Comparison of ENCODE assay signal across 14 cellular contexts in genomic region chr16:54935411-54936085, GRCh38. TPM values are rescaled to one million over a fixed set of nuclear protein-coding genes. Genes with fewer than 3 reads are reported as not detected.
DNase-seq lines count a peak whose midpoint lies in the region; ATAC-seq and TF ChIP-seq lines count a peak whose summit lies in the region.
"Had no signal": no experiment of that assay in that cellular context is flagged by ENCODE, and none has a peak within 500 bp of the region (broad histone marks: within the 10 kb centered on the region; RNA-seq: fewer than 3 reads in every experiment).

No MANE protein-coding gene starts in this region.

- peak overlapping the region; percentile 96 for H3K9ac ChIP-seq in GM23248

- peak; percentile 71 for DNase-seq in GM23248
- no peak for DNase-seq in WTC11 (ENCODE audit: low spot score)
- peak in 1 of 2 donors; percentile 54 for DNase-seq in foreskin fibroblast
- no peak for DNase-seq in osteocyte (ENCODE audit: extremely low spot score, unreplicated experiment)
- DNase-seq in GM13976 (ENCODE audit: low spot score) = no peak
- DNase-seq in HT-29 (ENCODE audit: low spot score) = no peak
- DNase-seq: CD4-positive, alpha-beta memory T cell; naive thymus-derived CD8-positive, alpha-beta T cell; NCI-H1092 treated with DMSO at 0.1 percent for 48 hours; NCI-H446 had no signal

- in situ Hi-C loops in GM23248 (cut with MboI) = loop anchor here (10.0 kb wide), 5 partner anchors 741 to 1381 kb away; no protein-coding TSS in a partner anchor
- in situ Hi-C loops in GM13976 (cut with MboI; ENCODE audit: low sequenced_read_pairs, unreplicated experiment) = loop anchor here (25.0 kb wide), 1 partner anchor 648 kb away; the partner anchor contains the start of gene IRX3

- no peak overlapping the region for H2AFZ ChIP-seq in GM23248

- ATAC-seq in WTC11 = no peak
- no peak for ATAC-seq in HG02840 (IDR thresholded peaks at IDR 0.05; ENCODE audit: low FRiP score, unreplicated experiment)
- ATAC-seq: stimulated activated memory B cell treated with anti-CD40 and anti-IgM and Interleukin-4, amounts not matched to agents 10 μg/mL and 1 μg/mL and 100 μg/mL, for 72 hours had no signal

- POLR2A ChIA-PET in WTC11 (lab: Charles Lee) = interaction anchor here (0.9 to 1.3 kb wide), 2 partner anchors 285 to 648 kb away, joined by 3 read pairs; no protein-coding TSS in a partner anchor

- no peaks in the 10 kb centered on the region for H3K9me2 ChIP-seq in GM23248 (ENCODE audit: insufficient read depth)

- peak overlapping the region; percentile 96 for H3K27ac ChIP-seq in GM23248
- H3K27ac ChIP-seq: RWPE1 had no signal

- H3K36me3 ChIP-seq in GM23248 (ENCODE audit: low read depth) = peaks cover 3% of the 10 kb centered on the region; the same call in 1 of the 2 replicates

- H3K4me2 ChIP-seq in GM23248 (ENCODE audit: unreplicated experiment) = peak overlapping the region; percentile 100

- peaks cover 93% of the 10 kb centered on the region for H3K79me2 ChIP-seq in GM23248 (ENCODE audit: insufficient read depth)

- H3F3A ChIP-seq in GM23248 (ENCODE audit: insufficient read depth) = 0 out of 2 replicates have a peak, but pooled peaks cover 3% of the 10 kb centered on the region

- no peak overlapping the region for H3K27ac Mint-ChIP-seq in WTC11
- no peak overlapping the region for H3K27ac Mint-ChIP-seq in osteocyte (ENCODE audit: unreplicated experiment)
- H3K27ac Mint-ChIP-seq: stimulated activated memory B cell treated with anti-CD40 and anti-IgM and Interleukin-4, amounts not matched to agents 10 μg/mL and 1 μg/mL and 100 μg/mL, for 72 hours had no signal

- peaks cover 21% of the 10 kb centered on the region for H3K4me1 ChIP-seq in GM23248 (ENCODE audit: insufficient read depth)

- H3K9me3 ChIP-seq in GM23248 (ENCODE audit: low read depth) = no peaks in the 10 kb centered on the region

- H3K27me3 Mint-ChIP-seq in WTC11 (ENCODE audit: low read depth) (peaks cover 95% of the 10 kb centered on the region), osteocyte (ENCODE audit: unreplicated experiment) (peaks cover 77% of the 10 kb centered on the region)

- H3K4me1 Mint-ChIP-seq in WTC11 (peaks cover 55% of the 10 kb centered on the region), osteocyte (ENCODE audit: unreplicated experiment) (peaks cover 47% of the 10 kb centered on the region)

- H3K4me3 Mint-ChIP-seq in WTC11 (peak overlapping the region; percentile 74), osteocyte (ENCODE audit: unreplicated experiment) (peak overlapping the region; percentile 14)
- H3K4me3 Mint-ChIP-seq: stimulated activated memory B cell treated with anti-CD40 and anti-IgM and Interleukin-4, amounts not matched to agents 10 μg/mL and 1 μg/mL and 100 μg/mL, for 72 hours had no signal

- CTCF ChIA-PET in WTC11 (lab: Charles Lee) = interaction anchor here (0.7 to 2.9 kb wide), 17 partner anchors 8 to 653 kb away, joined by 3 to 12 read pairs (median 5); partner anchors contain the start of genes IRX3 and IRX6

- no peaks in the 10 kb centered on the region for H3K27me3 ChIP-seq in GM23248 (replicated peaks; ENCODE audit: insufficient read depth)

- H3K36me3 Mint-ChIP-seq in WTC11 (peaks cover 2% of the 10 kb centered on the region; the same call in 1 of the 2 replicates), osteocyte (ENCODE audit: unreplicated experiment) (peaks cover 18% of the 10 kb centered on the region)
- H3K36me3 Mint-ChIP-seq: CD4-positive, alpha-beta memory T cell; immature natural killer cell; stimulated activated memory B cell treated with anti-CD40 and anti-IgM and Interleukin-4, amounts not matched to agents 10 μg/mL and 1 μg/mL and 100 μg/mL, for 72 hours had no signal

- TF ChIP-seq CTCF in WTC11 (IDR thresholded peaks at IDR 0.05) = no peak
- no peak for TF ChIP-seq CTCF in foreskin fibroblast (IDR thresholded peaks at IDR 0.05; ENCODE audit: low read depth, low read length)
- TF ChIP-seq CTCF in osteocyte (IDR thresholded peaks at IDR 0.05) = no peak
- no peak for TF ChIP-seq CTCF in GM13976 (IDR thresholded peaks at IDR 0.05; ENCODE audit: borderline replicate concordance, control extremely low read depth, extremely low read depth, insufficient read depth, missing control alignments)

- H3K9me3 Mint-ChIP-seq in WTC11 (no peaks in the 10 kb centered on the region), osteocyte (ENCODE audit: unreplicated experiment) (no peaks in the 10 kb centered on the region)
- H3K9me3 Mint-ChIP-seq: stimulated activated memory B cell treated with anti-CD40 and anti-IgM and Interleukin-4, amounts not matched to agents 10 μg/mL and 1 μg/mL and 100 μg/mL, for 72 hours had no signal

- H4K20me1 ChIP-seq in GM23248 (ENCODE audit: insufficient read depth) = no peaks in the 10 kb centered on the region

- H3K4me3 ChIP-seq in GM23248 (peak overlapping the region; percentile 87), foreskin fibroblast (ENCODE audit: low read depth in 1 of 2, low read length in 2 of 2) (peak overlapping the region; percentile 77 to 81)

- 3 to 4% methylated on average over 23 of the region's 23 CpGs for WGBS in GM23248 (ENCODE audit: low coverage in 1 of 2, low lambda C conversion rate in 2 of 2, missing lambda C conversion rate in 2 of 2), 2 experiments

TF ChIP-seq in WTC11, 78 proteins besides CTCF, POLR2A, EP300 and RAD21 (continues in another document):
- TF ChIP-seq ZSCAN18 (CRISPR knock-in tag; IDR thresholded peaks at IDR 0.05) (no peak), TP53 (CRISPR knock-in tag; IDR thresholded peaks at IDR 0.05) (no peak), FOXP4 (CRISPR knock-in tag; IDR thresholded peaks at IDR 0.05) (no peak), NR1H2 (CRISPR knock-in tag; IDR thresholded peaks at IDR 0.05) (no peak), STAT6 (CRISPR knock-in tag; conservative IDR thresholded peaks at IDR 0.05; ENCODE audit: low read depth) (no peak), MLX (CRISPR knock-in tag; IDR thresholded peaks at IDR 0.05) (no peak)

RNA-seq across cellular contexts. Expression of gene IRX5, which starts 4.9 kb away (rescaled TPM):
- total RNA-seq in GM23248 (2014; rRNA removed; shearing (Covaris generic)) = 13.9 and 20.6 TPM in 2 replicates
- polyA plus RNA-seq in GM23248 (2016; fragmentation: Nextera tagmentation; extraction: Ambion mirVana) = 2.9 and 3.6 TPM in 2 replicates
- total RNA-seq in WTC11 (2021) = 0.35 to 0.48 TPM (median 0.44 TPM) in 3 replicates
- total RNA-seq in osteocyte = 3.6 and 4.3 TPM in 2 replicates
- total RNA-seq in HT-29 (2014; rRNA removed; shearing (Covaris generic)) = 8.1 and 9.0 TPM in 2 replicates
- total RNA-seq: CD4-positive, alpha-beta memory T cell; naive thymus-derived CD8-positive, alpha-beta T cell had no signal
- polyA plus RNA-seq: immature natural killer cell; naive thymus-derived CD8-positive, alpha-beta T cell had no signal
